Comparison of ENCODE assay signal across 25 cellular contexts in genomic region chr18:78937166-78937565, GRCh38. TPM values are rescaled to one million over a fixed set of nuclear protein-coding genes. Genes with fewer than 3 reads are reported as not detected.
DNase-seq lines count a peak whose midpoint lies in the region; TF ChIP-seq lines count a peak whose summit lies in the region.
"Had no signal": no experiment of that assay in that cellular context is flagged by ENCODE, and none has a peak within 500 bp of the region (broad histone marks: within the 10 kb centered on the region; RNA-seq: fewer than 3 reads in every experiment).

No MANE protein-coding gene starts in this region.

- no peaks in the 10 kb centered on the region for H3K79me2 ChIP-seq in KMS-11 (ENCODE audit: insufficient read depth, low read depth)

- H3K4me3 ChIP-seq in KMS-11 (IDR thresholded peaks at IDR 0.05; ENCODE audit: insufficient read depth, low read depth, low read length): no peak overlapping the region
- H3K4me3 ChIP-seq: BLaER1, GM12878 had no signal

- H2AFZ ChIP-seq in KMS-11 (ENCODE audit: low read depth): no peak overlapping the region

- H3K4me2 ChIP-seq in KMS-11: no peak overlapping the region
- H3K4me2 ChIP-seq: BLaER1 had no signal

- peaks cover 46% of the 10 kb centered on the region for H3K4me1 ChIP-seq in KMS-11 (ENCODE audit: low read depth, poor library complexity, severe bottlenecking)
- H3K4me1 ChIP-seq: BE2C had no signal

- H3K27me3 ChIP-seq in KMS-11 (ENCODE audit: insufficient read depth, low read depth): no peaks in the 10 kb centered on the region
- H3K27me3 ChIP-seq: BLaER1 had no signal

- no peak for TF ChIP-seq CTCF in KMS-11 (conservative IDR thresholded peaks at IDR 0.05; ENCODE audit: low read depth, low read length)

- no peaks in the 10 kb centered on the region for H3K36me3 ChIP-seq in KMS-11 (ENCODE audit: insufficient read depth)
- H3K36me3 ChIP-seq: BE2C, BLaER1 had no signal

- DNase-seq in mesenteric fat pad (ENCODE audit: low spot score) (peak; percentile 39), posterior vena cava (ENCODE audit: low spot score) (peak; percentile 52), activated T-cell treated with anti-CD3 and anti-CD28 coated beads for 4 hours (no peak)
- no peak for DNase-seq in activated CD4-positive, CD25-positive, alpha-beta regulatory T cell (lab: John Stamatoyannopoulos, UW)
- no peak for DNase-seq in stimulated activated naive CD4-positive, alpha-beta T cell treated with Interleukin-2 at 50 U/mL for 16 hours (lab: John Stamatoyannopoulos, UW)
- DNase-seq: 8988T; ACHN; BE2C; C1 segment of cervical spinal cord; CD4-positive, alpha-beta memory T cell; CD4-positive, CD25-positive, alpha-beta regulatory T cell; CD8-positive, alpha-beta memory T cell; COR-L47; DMS 273 treated with DMSO at 0.1 percent for 48 hours; DMS153; DMS53; DMS79; DND-41; EL; GDM1 had no signal

- intact Hi-C loops in posterior vena cava (cut with DNase I): no loop called here

- peak overlapping the region; percentile 93; the same call in 1 of the 2 replicates for H3K27ac ChIP-seq in KMS-11
- H3K27ac ChIP-seq: BLaER1 had no signal

- no peaks in the 10 kb centered on the region for H4K20me1 ChIP-seq in KMS-11 (ENCODE audit: insufficient read depth)
- H4K20me1 ChIP-seq: BLaER1 had no signal

- no peak overlapping the region for H3K9ac ChIP-seq in KMS-11
- H3K9ac ChIP-seq: BLaER1 had no signal

RNA-seq across cellular contexts. Expression of gene SALL3, which starts 42.5 kb away (rescaled TPM):
- total RNA-seq in mesenteric fat pad (not detected), posterior vena cava (not detected)
- total RNA-seq: A673; CD4-positive, alpha-beta memory T cell; CD4-positive, CD25-positive, alpha-beta regulatory T cell; CD8-positive, alpha-beta memory T cell; G401 had no signal

Comparison
In these comparisons a context has a peak if more than half of its experiments do, and no peak if none do; other contexts are left out.
1. DNase-seq: peak in mesenteric fat pad (single experiment) and posterior vena cava (single experiment); none in activated CD4-positive, CD25-positive, alpha-beta regulatory T cell (0 of 4), stimulated activated naive CD4-positive, alpha-beta T cell treated with Interleukin-2 at 50 U/mL for 16 hours (single experiment) and activated T-cell treated with anti-CD3 and anti-CD28 coated beads for 4 hours (single experiment).